ENCODE assay signal across 8 cellular contexts in genomic region chr14:75176142-75176820, GRCh38. TPM values are rescaled to one million over a fixed set of nuclear protein-coding genes. Genes with fewer than 3 reads are reported as not detected.
DNase-seq lines count a peak whose midpoint lies in the region; ATAC-seq, FAIRE-seq and TF ChIP-seq lines count a peak whose summit lies in the region.

Gene TMED10 (minus strand): TSS chr14:75176612. CDS start chr14:75176579, 33 bp downstream.

- peak within 1 kb of the TSS; percentile 84 for H2AFZ ChIP-seq in HepG2 (ENCODE audit: low read length)

- in situ Hi-C loops in HepG2 (cut with HindIII; ENCODE audit: extremely low pct_ligation_motif_present, low pct_unique_long_range_greater_than_20kb) = no loop called here

- TF ChIP-seq RAD21 in HepG2 (CRISPR knock-in tag; IDR thresholded peaks at IDR 0.05) = peak; percentile 42; the same call in 1 of the 2 replicates

- H3K4me1 ChIP-seq in HepG2 (ENCODE audit: insufficient read depth, low read length) = peaks cover 38% of the 10 kb centered on the region

- intact Hi-C loops in dendritic cell treated with granulocyte-macrophage colony-stimulating factor and Interleukin-4, amounts not matched to agents 40 ng/mL and 50 ng/mL, for 4 days (cut with micrococcal nuclease) = loop anchor here (5.0 kb wide), 1 partner anchor 121 kb away; no protein-coding TSS in a partner anchor
- intact Hi-C loops in HepG2 (cut with micrococcal nuclease; ENCODE audit: unreplicated experiment) = loop anchor here (5.0 kb wide), 2 partner anchors 44 to 81 kb away; no protein-coding TSS in a partner anchor

- H3K27me3 ChIP-seq in HepG2 (ENCODE audit: control insufficient read depth in 1 of 2, insufficient read depth in 2 of 2, low read length in 2 of 2) = no peaks in the 10 kb centered on the region; a peak in 1 of 5 replicates

- BruUV-seq in HepG2 (replicated peaks; lab: Mats Ljungman, UMichigan) = TSS peak; percentile 90

- POLR2A ChIA-PET in AG04449 (lab: Yijun Ruan, JAX) (interaction anchor here (0.9 kb wide), 1 partner anchor 46 kb away, joined by 5 read pairs; no protein-coding TSS in a partner anchor), HepG2 (lab: Yijun Ruan, JAX) (interaction anchor here (1.8 kb wide), 1 partner anchor 83 kb away, joined by 6 read pairs; no protein-coding TSS in a partner anchor)

- peak; percentile 83 to 87 for TF ChIP-seq POLR2A in HepG2 (IDR thresholded peaks at IDR 0.05; ENCODE audit: insufficient read depth in 1 of 2, low read depth in 2 of 2, low read length in 2 of 2)

- CTCF ChIA-PET in AG04449 (lab: Yijun Ruan, JAX) = interaction anchor here (0.5 to 1.0 kb wide), 4 partner anchors 87 to 409 kb away, joined by 3 read pairs; no protein-coding TSS in a partner anchor
- CTCF ChIA-PET in HepG2 (lab: Yijun Ruan, JAX; ENCODE audit: low intra/inter-chr PET ratio, low total read pairs) = no interaction called here

- peak within 1 kb of the TSS; percentile 96 for H3K4me3 ChIP-seq in AG04449 (ENCODE audit: low read depth, low read length)
- H3K4me3 ChIP-seq in HepG2 (replicated peaks in 1 of 3; ENCODE audit: insufficient read depth in 1 of 3, low read depth in 2 of 3, low read length in 3 of 3) = peak within 1 kb of the TSS; percentile 83 to 98 (median 93)

- FAIRE-seq in HepG2 (lab: Jason Lieb, UNC) = no peak

- H3K4me3 Mint-ChIP-seq in dendritic cell treated with granulocyte-macrophage colony-stimulating factor and Interleukin-4, amounts not matched to agents 40 ng/mL and 50 ng/mL, for 4 days = peak within 1 kb of the TSS; percentile 100

- H3K36me3 Mint-ChIP-seq in dendritic cell treated with granulocyte-macrophage colony-stimulating factor and Interleukin-4, amounts not matched to agents 40 ng/mL and 50 ng/mL, for 4 days (ENCODE audit: low read depth) = peaks cover 28% of the 10 kb centered on the region

- H3K27ac ChIP-seq in HepG2 (ENCODE audit: extremely low read length, insufficient read depth, low read length) = peak within 1 kb of the TSS; percentile 99

- peak within 1 kb of the TSS; percentile 100 for H3K9ac ChIP-seq in HepG2 (ENCODE audit: insufficient read depth, low read depth, low read length)

- ATAC-seq in GM18520 (IDR thresholded peaks at IDR 0.05; ENCODE audit: unreplicated experiment) = peak; percentile 56
- peak; percentile 54 for ATAC-seq in HG03060 (IDR thresholded peaks at IDR 0.05; ENCODE audit: low read depth, unreplicated experiment)
- peak; percentile 86 for ATAC-seq in HepG2

- peaks cover 50% of the 10 kb centered on the region for H3K79me2 ChIP-seq in HepG2 (ENCODE audit: insufficient read depth, low read length)

- 3% methylated on average over 17 of the region's 49 CpGs for WGBS in HepG2 (ENCODE audit: low lambda C conversion rate)

- H3K9me3 Mint-ChIP-seq in dendritic cell treated with granulocyte-macrophage colony-stimulating factor and Interleukin-4, amounts not matched to agents 40 ng/mL and 50 ng/mL, for 4 days = no peaks in the 10 kb centered on the region

- peaks cover 59% of the 10 kb centered on the region for H3K4me1 Mint-ChIP-seq in dendritic cell treated with granulocyte-macrophage colony-stimulating factor and Interleukin-4, amounts not matched to agents 40 ng/mL and 50 ng/mL, for 4 days (ENCODE audit: low read depth)

- TF ChIP-seq EP300 in HepG2 (IDR thresholded peaks at IDR 0.05; ENCODE audit: low read depth in 2 of 2, low read length in 2 of 2) (no peak), HepG2 (CRISPR knock-in tag; IDR thresholded peaks at IDR 0.05; ENCODE audit: borderline replicate concordance) (peak; percentile 70)

- no peaks in the 10 kb centered on the region for H3K9me3 ChIP-seq in HepG2 (ENCODE audit: low read length)

- no peaks in the 10 kb centered on the region for H3K27me3 Mint-ChIP-seq in dendritic cell treated with granulocyte-macrophage colony-stimulating factor and Interleukin-4, amounts not matched to agents 40 ng/mL and 50 ng/mL, for 4 days

- peaks cover 0 to 3% of the 10 kb centered on the region in 2 experiments; a peak in 2 of 5 replicates for H3K36me3 ChIP-seq in HepG2 (replicated peaks in 1 of 2; ENCODE audit: control insufficient read depth in 1 of 2, insufficient read depth in 2 of 2, low read length in 2 of 2)

- peaks cover 13% of the 10 kb centered on the region; the same call in 1 of the 2 replicates for H4K20me1 ChIP-seq in HepG2 (ENCODE audit: insufficient read depth, low read length)

- peak within 1 kb of the TSS; percentile 100 for H3K27ac Mint-ChIP-seq in dendritic cell treated with granulocyte-macrophage colony-stimulating factor and Interleukin-4, amounts not matched to agents 40 ng/mL and 50 ng/mL, for 4 days

- peak within 1 kb of the TSS; percentile 82 for H3K4me2 ChIP-seq in HepG2 (ENCODE audit: low read depth, low read length)

- TF ChIP-seq CTCF in AG04449 (IDR thresholded peaks at IDR 0.05; ENCODE audit: insufficient read depth, low read length, missing control alignments) (peak; percentile 3), HepG2 (CRISPR knock-in tag; IDR thresholded peaks at IDR 0.05) (peak; percentile 57)

- DNase-seq in AG04449 (ENCODE audit: low read depth, low spot score) (no peak), NCI-H2227 treated with DMSO at 0.1 percent for 48 hours (lab: John Stamatoyannopoulos, UW) (peak; percentile 99), HepG2 (ENCODE audit: low spot score) (peak; percentile 81)
- DNase-seq in activated CD4-positive, alpha-beta T cell treated with anti-CD3 and anti-CD28 coated beads, Interleukin-2, amount 50 U/mL, for 1 hour = peak; percentile 90
- DNase-seq in stimulated activated CD4-positive, alpha-beta T cell treated with anti-CD3 and anti-CD28 coated beads, Interleukin-4, amount 100 ng/mL, for 1 hour = peak; percentile 88

TF ChIP-seq in HepG2, 621 proteins besides CTCF, POLR2A, EP300 and RAD21 (continues in another document):
- peak; percentile 73 for TF ChIP-seq JARID2 (CRISPR knock-in tag; IDR thresholded peaks at IDR 0.05; ENCODE audit: insufficient replicate concordance)
- peak; percentile 70; the same call in 1 of the 2 replicates for TF ChIP-seq AKNA (CRISPR knock-in tag; IDR thresholded peaks at IDR 0.05; ENCODE audit: borderline replicate concordance)

RNA-seq across cellular contexts. Expression of gene TMED10, which starts in this region (rescaled TPM):
- total RNA-seq in HepG2 (2016; rRNA removed; fragmentation: Illumina TruSeq; extraction: Trizol) = 183 and 311 TPM in 2 replicates
- total RNA-seq in HepG2 (2016; cell fraction: cytosol; rRNA removed; fragmentation: Illumina TruSeq; extraction: Trizol; ENCODE audit: low read depth) = 31.8 and 36.6 TPM in 2 replicates
- 191 and 318 TPM in 2 replicates for total RNA-seq in HepG2 (2016; cell fraction: insoluble cytoplasmic fraction; rRNA removed; fragmentation: Illumina TruSeq; extraction: Trizol)
- 62.0 and 63.6 TPM in 2 replicates for total RNA-seq in HepG2 (2016; cell fraction: membrane; rRNA removed; fragmentation: Illumina TruSeq; extraction: Trizol)
- total RNA-seq in HepG2 (2016; cell fraction: nucleus; rRNA removed; fragmentation: Illumina TruSeq; extraction: Trizol) = 252 and 291 TPM in 2 replicates
- 292 and 377 TPM in 2 replicates for polyA plus RNA-seq in HepG2 (2011; rRNA removed)
- polyA plus RNA-seq in HepG2 (2011; cell fraction: cytosol; rRNA removed) = 308 and 326 TPM in 2 replicates
- polyA plus RNA-seq in HepG2 (2011; cell fraction: nucleus; rRNA removed) = 81.4 and 84.1 TPM in 2 replicates
- polyA plus RNA-seq in HepG2 (2012) = 131 and 139 TPM in 2 replicates
- 36.6 and 41.3 TPM in 2 replicates for polyA plus RNA-seq in HepG2 (2016; cell fraction: cytosol; fragmentation: Illumina TruSeq; extraction: Trizol; ENCODE audit: low read depth)
- polyA plus RNA-seq in HepG2 (2016; cell fraction: insoluble cytoplasmic fraction; fragmentation: Illumina TruSeq; extraction: Trizol; ENCODE audit: low read depth) = 162 and 165 TPM in 2 replicates
- 58.6 and 59.0 TPM in 2 replicates for polyA plus RNA-seq in HepG2 (2016; cell fraction: membrane; fragmentation: Illumina TruSeq; extraction: Trizol; ENCODE audit: low read depth)
- polyA plus RNA-seq in HepG2 (2016; cell fraction: nucleus; fragmentation: Illumina TruSeq; extraction: Trizol; ENCODE audit: insufficient read depth, low read depth) = 306 and 326 TPM in 2 replicates
- polyA minus RNA-seq in HepG2 (2011; rRNA and poly(A)+ RNA removed; ENCODE audit: low replicate concordance) = 546 and 919 TPM in 2 replicates
- polyA minus RNA-seq in HepG2 (2011; cell fraction: cytosol; rRNA and poly(A)+ RNA removed) = 247 and 332 TPM in 2 replicates
- polyA minus RNA-seq in HepG2 (2011; cell fraction: nucleus; rRNA and poly(A)+ RNA removed) = 78.8 and 85.5 TPM in 2 replicates
